In the genomic region with DNA sequence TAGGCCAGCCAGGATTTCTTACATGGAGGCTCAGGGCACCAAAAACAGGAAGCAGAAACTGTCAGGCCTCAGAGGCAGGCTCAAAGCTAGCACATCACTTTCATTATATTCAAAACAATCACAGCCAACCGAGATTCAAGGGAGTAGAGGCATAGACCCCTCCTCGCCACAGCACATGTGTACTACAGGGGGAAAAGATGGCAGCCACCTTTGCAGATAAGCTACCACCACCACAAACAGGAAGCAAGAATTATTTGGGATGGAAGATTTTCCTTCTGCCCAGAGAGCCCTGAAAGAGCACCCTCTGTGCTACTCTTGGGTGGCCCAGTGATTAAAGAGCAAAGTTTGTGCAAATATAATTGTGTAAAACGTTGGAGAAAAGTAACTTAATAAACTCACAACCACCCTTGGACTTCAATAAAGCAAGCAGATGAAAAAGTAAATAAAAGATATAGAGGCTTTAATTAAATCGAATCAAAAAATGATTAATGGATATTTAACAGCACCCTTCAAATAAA, we compare ENCODE assay signal across 2 cellular contexts.
TF ChIP-seq lines count a peak whose summit lies in the region.

No MANE protein-coding gene starts in this region.

TF ChIP-seq in IMR-90, 13 proteins besides CTCF, POLR2A, EP300 and RAD21:
- TF ChIP-seq RCOR1 (IDR thresholded peaks at IDR 0.05; ENCODE audit: insufficient replicate concordance, low read length) (no peak), BHLHE40 (IDR thresholded peaks at IDR 0.05; ENCODE audit: low read depth, low read length) (no peak), SMC3 (IDR thresholded peaks at IDR 0.05; ENCODE audit: low read depth, low read length) (no peak), FOS (IDR thresholded peaks at IDR 0.05; ENCODE audit: low read depth, low read length) (no peak)
- TF ChIP-seq, protein P1, sequence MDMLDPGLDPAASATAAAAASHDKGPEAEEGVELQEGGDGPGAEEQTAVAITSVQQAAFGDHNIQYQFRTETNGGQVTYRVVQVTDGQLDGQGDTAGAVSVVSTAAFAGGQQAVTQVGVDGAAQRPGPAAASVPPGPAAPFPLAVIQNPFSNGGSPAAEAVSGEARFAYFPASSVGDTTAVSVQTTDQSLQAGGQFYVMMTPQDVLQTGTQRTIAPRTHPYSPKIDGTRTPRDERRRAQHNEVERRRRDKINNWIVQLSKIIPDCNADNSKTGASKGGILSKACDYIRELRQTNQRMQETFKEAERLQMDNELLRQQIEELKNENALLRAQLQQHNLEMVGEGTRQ (IDR thresholded peaks at IDR 0.05; ENCODE audit: low read depth, low read length) = no peak
TF ChIP-seq in IMR-90: peak in this region for 0.

TF ChIP-seq in GM12878, 131 proteins besides CTCF, POLR2A, EP300 and RAD21:
- no peak for TF ChIP-seq PAX8 (IDR thresholded peaks at IDR 0.05)
- TF ChIP-seq MTA3 (IDR thresholded peaks at IDR 0.05; ENCODE audit: borderline replicate concordance, low read length) = no peak
- no peak for TF ChIP-seq CREM (IDR thresholded peaks at IDR 0.05; ENCODE audit: low read depth)
- no peak for TF ChIP-seq CBX5 (IDR thresholded peaks at IDR 0.05; ENCODE audit: low read depth)
- TF ChIP-seq, protein P2, sequence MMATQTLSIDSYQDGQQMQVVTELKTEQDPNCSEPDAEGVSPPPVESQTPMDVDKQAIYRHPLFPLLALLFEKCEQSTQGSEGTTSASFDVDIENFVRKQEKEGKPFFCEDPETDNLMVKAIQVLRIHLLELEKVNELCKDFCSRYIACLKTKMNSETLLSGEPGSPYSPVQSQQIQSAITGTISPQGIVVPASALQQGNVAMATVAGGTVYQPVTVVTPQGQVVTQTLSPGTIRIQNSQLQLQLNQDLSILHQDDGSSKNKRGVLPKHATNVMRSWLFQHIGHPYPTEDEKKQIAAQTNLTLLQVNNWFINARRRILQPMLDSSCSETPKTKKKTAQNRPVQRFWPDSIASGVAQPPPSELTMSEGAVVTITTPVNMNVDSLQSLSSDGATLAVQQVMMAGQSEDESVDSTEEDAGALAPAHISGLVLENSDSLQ (IDR thresholded peaks at IDR 0.05) = no peak
- no peak for TF ChIP-seq ESRRA (IDR thresholded peaks at IDR 0.05; ENCODE audit: low read length)
- TF ChIP-seq RB1 (IDR thresholded peaks at IDR 0.05; ENCODE audit: borderline replicate concordance) = no peak
- TF ChIP-seq, protein P3, sequence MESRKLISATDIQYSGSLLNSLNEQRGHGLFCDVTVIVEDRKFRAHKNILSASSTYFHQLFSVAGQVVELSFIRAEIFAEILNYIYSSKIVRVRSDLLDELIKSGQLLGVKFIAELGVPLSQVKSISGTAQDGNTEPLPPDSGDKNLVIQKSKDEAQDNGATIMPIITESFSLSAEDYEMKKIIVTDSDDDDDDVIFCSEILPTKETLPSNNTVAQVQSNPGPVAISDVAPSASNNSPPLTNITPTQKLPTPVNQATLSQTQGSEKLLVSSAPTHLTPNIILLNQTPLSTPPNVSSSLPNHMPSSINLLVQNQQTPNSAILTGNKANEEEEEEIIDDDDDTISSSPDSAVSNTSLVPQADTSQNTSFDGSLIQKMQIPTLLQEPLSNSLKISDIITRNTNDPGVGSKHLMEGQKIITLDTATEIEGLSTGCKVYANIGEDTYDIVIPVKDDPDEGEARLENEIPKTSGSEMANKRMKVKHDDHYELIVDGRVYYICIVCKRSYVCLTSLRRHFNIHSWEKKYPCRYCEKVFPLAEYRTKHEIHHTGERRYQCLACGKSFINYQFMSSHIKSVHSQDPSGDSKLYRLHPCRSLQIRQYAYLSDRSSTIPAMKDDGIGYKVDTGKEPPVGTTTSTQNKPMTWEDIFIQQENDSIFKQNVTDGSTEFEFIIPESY (IDR thresholded peaks at IDR 0.05) = no peak
- TF ChIP-seq HDGF (IDR thresholded peaks at IDR 0.05) = no peak
- TF ChIP-seq MXI1 (IDR thresholded peaks at IDR 0.05; ENCODE audit: low read depth, low read length) = no peak
- TF ChIP-seq, protein P4, sequence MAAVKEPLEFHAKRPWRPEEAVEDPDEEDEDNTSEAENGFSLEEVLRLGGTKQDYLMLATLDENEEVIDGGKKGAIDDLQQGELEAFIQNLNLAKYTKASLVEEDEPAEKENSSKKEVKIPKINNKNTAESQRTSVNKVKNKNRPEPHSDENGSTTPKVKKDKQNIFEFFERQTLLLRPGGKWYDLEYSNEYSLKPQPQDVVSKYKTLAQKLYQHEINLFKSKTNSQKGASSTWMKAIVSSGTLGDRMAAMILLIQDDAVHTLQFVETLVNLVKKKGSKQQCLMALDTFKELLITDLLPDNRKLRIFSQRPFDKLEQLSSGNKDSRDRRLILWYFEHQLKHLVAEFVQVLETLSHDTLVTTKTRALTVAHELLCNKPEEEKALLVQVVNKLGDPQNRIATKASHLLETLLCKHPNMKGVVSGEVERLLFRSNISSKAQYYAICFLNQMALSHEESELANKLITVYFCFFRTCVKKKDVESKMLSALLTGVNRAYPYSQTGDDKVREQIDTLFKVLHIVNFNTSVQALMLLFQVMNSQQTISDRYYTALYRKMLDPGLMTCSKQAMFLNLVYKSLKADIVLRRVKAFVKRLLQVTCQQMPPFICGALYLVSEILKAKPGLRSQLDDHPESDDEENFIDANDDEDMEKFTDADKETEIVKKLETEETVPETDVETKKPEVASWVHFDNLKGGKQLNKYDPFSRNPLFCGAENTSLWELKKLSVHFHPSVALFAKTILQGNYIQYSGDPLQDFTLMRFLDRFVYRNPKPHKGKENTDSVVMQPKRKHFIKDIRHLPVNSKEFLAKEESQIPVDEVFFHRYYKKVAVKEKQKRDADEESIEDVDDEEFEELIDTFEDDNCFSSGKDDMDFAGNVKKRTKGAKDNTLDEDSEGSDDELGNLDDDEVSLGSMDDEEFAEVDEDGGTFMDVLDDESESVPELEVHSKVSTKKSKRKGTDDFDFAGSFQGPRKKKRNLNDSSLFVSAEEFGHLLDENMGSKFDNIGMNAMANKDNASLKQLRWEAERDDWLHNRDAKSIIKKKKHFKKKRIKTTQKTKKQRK (IDR thresholded peaks at IDR 0.05; ENCODE audit: low read depth, low read length) = no peak
- no peak for TF ChIP-seq ZNF207 (IDR thresholded peaks at IDR 0.05; ENCODE audit: borderline replicate concordance)
- TF ChIP-seq POLR2AphosphoS2 (IDR thresholded peaks at IDR 0.05; ENCODE audit: low read depth, low read length) = no peak
- TF ChIP-seq, protein P5, sequence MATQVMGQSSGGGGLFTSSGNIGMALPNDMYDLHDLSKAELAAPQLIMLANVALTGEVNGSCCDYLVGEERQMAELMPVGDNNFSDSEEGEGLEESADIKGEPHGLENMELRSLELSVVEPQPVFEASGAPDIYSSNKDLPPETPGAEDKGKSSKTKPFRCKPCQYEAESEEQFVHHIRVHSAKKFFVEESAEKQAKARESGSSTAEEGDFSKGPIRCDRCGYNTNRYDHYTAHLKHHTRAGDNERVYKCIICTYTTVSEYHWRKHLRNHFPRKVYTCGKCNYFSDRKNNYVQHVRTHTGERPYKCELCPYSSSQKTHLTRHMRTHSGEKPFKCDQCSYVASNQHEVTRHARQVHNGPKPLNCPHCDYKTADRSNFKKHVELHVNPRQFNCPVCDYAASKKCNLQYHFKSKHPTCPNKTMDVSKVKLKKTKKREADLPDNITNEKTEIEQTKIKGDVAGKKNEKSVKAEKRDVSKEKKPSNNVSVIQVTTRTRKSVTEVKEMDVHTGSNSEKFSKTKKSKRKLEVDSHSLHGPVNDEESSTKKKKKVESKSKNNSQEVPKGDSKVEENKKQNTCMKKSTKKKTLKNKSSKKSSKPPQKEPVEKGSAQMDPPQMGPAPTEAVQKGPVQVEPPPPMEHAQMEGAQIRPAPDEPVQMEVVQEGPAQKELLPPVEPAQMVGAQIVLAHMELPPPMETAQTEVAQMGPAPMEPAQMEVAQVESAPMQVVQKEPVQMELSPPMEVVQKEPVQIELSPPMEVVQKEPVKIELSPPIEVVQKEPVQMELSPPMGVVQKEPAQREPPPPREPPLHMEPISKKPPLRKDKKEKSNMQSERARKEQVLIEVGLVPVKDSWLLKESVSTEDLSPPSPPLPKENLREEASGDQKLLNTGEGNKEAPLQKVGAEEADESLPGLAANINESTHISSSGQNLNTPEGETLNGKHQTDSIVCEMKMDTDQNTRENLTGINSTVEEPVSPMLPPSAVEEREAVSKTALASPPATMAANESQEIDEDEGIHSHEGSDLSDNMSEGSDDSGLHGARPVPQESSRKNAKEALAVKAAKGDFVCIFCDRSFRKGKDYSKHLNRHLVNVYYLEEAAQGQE (IDR thresholded peaks at IDR 0.05; ENCODE audit: low read depth, low read length) = no peak
- no peak for TF ChIP-seq MTA2 (IDR thresholded peaks at IDR 0.05; ENCODE audit: low read depth)
